Comparison of ENCODE assay signal across 21 cellular contexts in the genomic region with DNA sequence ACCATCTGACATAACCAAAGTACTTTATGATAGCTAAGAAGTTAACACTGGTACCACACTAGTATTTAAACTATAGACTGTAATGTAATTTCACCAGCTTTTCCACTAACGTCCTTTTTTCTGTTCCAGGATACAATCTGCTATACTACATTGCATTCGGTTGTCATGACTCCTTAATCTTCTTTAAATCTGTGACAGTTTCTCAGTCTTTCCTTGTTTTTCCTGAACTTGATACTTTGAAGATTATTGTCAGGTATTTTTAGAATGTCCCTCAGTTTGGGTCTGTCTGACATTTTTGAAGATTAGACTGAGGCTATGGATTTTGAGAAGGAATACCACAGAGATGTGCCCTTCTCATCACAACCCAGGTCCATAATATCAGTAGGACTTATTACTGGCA.
"Had no signal": no experiment of that assay in that cellular context is flagged by ENCODE, and none has a peak within 500 bp of the region (broad histone marks: within the 10 kb centered on the region; RNA-seq: fewer than 3 reads in every experiment).

No MANE protein-coding gene starts in this region.

- H3K4me3 Mint-ChIP-seq: immature natural killer cell, mesothelial cell of epicardium had no signal

- H3K79me2 ChIP-seq: hepatocyte had no signal

- H3K36me3 ChIP-seq: gastroesophageal sphincter, left lung had no signal

- H3K27me3 ChIP-seq: dorsolateral prefrontal cortex, esophagus muscularis mucosa, foreskin keratinocyte, gastroesophageal sphincter, heart left ventricle, hepatocyte, left lung had no signal

- H3K4me1 Mint-ChIP-seq: immature natural killer cell had no signal

- H3K27ac ChIP-seq: coronary artery, dorsolateral prefrontal cortex, esophagus muscularis mucosa, foreskin keratinocyte, gastroesophageal sphincter, heart left ventricle, hepatocyte, left lung, lower lobe of right lung had no signal

- H3K27ac Mint-ChIP-seq: immature natural killer cell, mesothelial cell of epicardium had no signal

- H3K4me3 ChIP-seq: coronary artery, dorsolateral prefrontal cortex, esophagus muscularis mucosa, gastroesophageal sphincter, heart left ventricle, hepatocyte, left lung, lower lobe of right lung, mucosa of descending colon had no signal

- DNase-seq: dermis blood vessel endothelial cell; dorsolateral prefrontal cortex; effector CD4-positive, alpha-beta T cell; effector memory CD4-positive, alpha-beta T cell; foreskin keratinocyte; heart left ventricle; hypothalamus; immature natural killer cell; islet precursor cell; kidney; kidney glomerular epithelial cell; left lung; left ventricle myocardium superior; lower lobe of right lung; mesenchymal stem cell; mucosa of descending colon had no signal

- ATAC-seq: foreskin keratinocyte, gastroesophageal sphincter, heart left ventricle, left lung, left ventricle myocardium superior, lower lobe of right lung, mucosa of descending colon had no signal

- H3K9me3 ChIP-seq: esophagus muscularis mucosa, gastroesophageal sphincter, heart left ventricle, left lung, lower lobe of right lung, mucosa of descending colon had no signal

- H3K9me3 Mint-ChIP-seq: immature natural killer cell, mesothelial cell of epicardium had no signal

- H2AFZ ChIP-seq: hepatocyte had no signal

- H3K4me1 ChIP-seq: left lung, lower lobe of right lung had no signal

- H3K4me2 ChIP-seq: hepatocyte had no signal
